Comparison of ENCODE assay signal across 18 cellular contexts in genomic region chr5:111261610-111262009, GRCh38.
"Had no signal": no experiment of that assay in that cellular context is flagged by ENCODE, and none has a peak within 500 bp of the region (broad histone marks: within the 10 kb centered on the region; RNA-seq: fewer than 3 reads in every experiment).

No MANE protein-coding gene starts in this region.

- H3K27me3 ChIP-seq: ascending aorta, left lung, pancreas, tibial nerve, uterus had no signal

- DNase-seq: activated CD4-positive, alpha-beta T cell treated with anti-CD3 and anti-CD28 coated beads for 1 hour; activated effector memory CD4-positive, alpha-beta T cell treated with Interleukin-2 at 50 U/mL for 16 hours; left lung; mucosa of descending colon; pancreas; SK-N-SH; stimulated activated CD4-positive, alpha-beta T cell treated with anti-CD3 and anti-CD28 coated beads, Interleukin-12 subunit alpha, Interleukin-12 subunit beta, amount 100 ng/mL, for 4 hours; stimulated activated CD4-positive, alpha-beta T cell treated with anti-CD3 and anti-CD28 coated beads, Interleukin-2, amount 100 ng/mL, for 48 hours; stimulated activated naive B cell treated with anti-CD40 and anti-IgM and Interleukin-4, amounts not matched to agents 10 μg/mL and 1 μg/mL and 100 μg/mL, for 72 hours; substantia nigra; T-helper 1 cell; T1000; uterus had no signal

- H3K27me3 Mint-ChIP-seq: memory B cell; naive thymus-derived CD8-positive, alpha-beta T cell; stimulated activated naive B cell treated with anti-CD40 and anti-IgM and Interleukin-4, amounts not matched to agents 10 μg/mL and 1 μg/mL and 100 μg/mL, for 72 hours had no signal

- H3K4me3 ChIP-seq: ascending aorta, left lung, mucosa of descending colon, pancreas, tibial nerve, uterus had no signal

- H3K36me3 ChIP-seq: ascending aorta, left lung, pancreas, tibial nerve, uterus had no signal

- FAIRE-seq: islet of Langerhans, pancreas had no signal

- H3K27ac ChIP-seq: ascending aorta, left lung, pancreas, tibial nerve, uterus had no signal

- H3K4me3 Mint-ChIP-seq: memory B cell; naive thymus-derived CD8-positive, alpha-beta T cell; stimulated activated naive B cell treated with anti-CD40 and anti-IgM and Interleukin-4, amounts not matched to agents 10 μg/mL and 1 μg/mL and 100 μg/mL, for 72 hours had no signal

- H3K9me3 Mint-ChIP-seq: memory B cell had no signal

- H3K4me1 Mint-ChIP-seq: memory B cell; stimulated activated naive B cell treated with anti-CD40 and anti-IgM and Interleukin-4, amounts not matched to agents 10 μg/mL and 1 μg/mL and 100 μg/mL, for 72 hours had no signal

- H3K4me1 ChIP-seq: ascending aorta, left lung, pancreas, tibial nerve, uterus had no signal

- ATAC-seq: left lung; mucosa of descending colon; pancreas; stimulated activated naive B cell treated with anti-CD40 and anti-IgM and Interleukin-4, amounts not matched to agents 10 μg/mL and 1 μg/mL and 100 μg/mL, for 72 hours had no signal

- H3K27ac Mint-ChIP-seq: memory B cell; naive thymus-derived CD8-positive, alpha-beta T cell; stimulated activated naive B cell treated with anti-CD40 and anti-IgM and Interleukin-4, amounts not matched to agents 10 μg/mL and 1 μg/mL and 100 μg/mL, for 72 hours had no signal

- H3K9me3 ChIP-seq: ascending aorta, left lung, mucosa of descending colon, pancreas, SK-N-SH, tibial nerve, uterus had no signal

- H3K36me3 Mint-ChIP-seq: memory B cell had no signal
